In genomic region chr13:52847682-52848432, GRCh38 we compare ENCODE assay signal across 21 cellular contexts. TPM values are rescaled to one million over a fixed set of nuclear protein-coding genes. Genes with fewer than 3 reads are reported as not detected.
DNase-seq lines count a peak whose midpoint lies in the region; TF ChIP-seq lines count a peak whose summit lies in the region.
"Had no signal": no experiment of that assay in that cellular context is flagged by ENCODE, and none has a peak within 500 bp of the region (broad histone marks: within the 10 kb centered on the region; RNA-seq: fewer than 3 reads in every experiment).

No MANE protein-coding gene starts in this region.

- peaks cover 64% of the 10 kb centered on the region for H3K27me3 ChIP-seq in HUES64 (ENCODE audit: insufficient read depth, low read length)
- peaks cover 77% of the 10 kb centered on the region for H3K27me3 ChIP-seq in endodermal cell (ENCODE audit: control insufficient read depth, insufficient read depth, low read length, poor library complexity, severe bottlenecking)
- H3K27me3 ChIP-seq in neural progenitor cell = peaks cover 95% of the 10 kb centered on the region

- H3K9me3 Mint-ChIP-seq in endodermal cell (peaks cover 2% of the 10 kb centered on the region), neural progenitor cell (no peaks in the 10 kb centered on the region)

- H3K4me3 ChIP-seq in HUES64 (ENCODE audit: low read length) (peak overlapping the region; percentile 74), endodermal cell (ENCODE audit: low read length) (peak overlapping the region; percentile 77), neural progenitor cell (peak overlapping the region; percentile 26)
- H3K4me3 ChIP-seq: BLaER1 treated with 17β-estradiol and CSF1 and Interleukin-3, amounts not matched to agents 10 nM and 100 nM; body of pancreas; K562; upper lobe of right lung had no signal

- no peak overlapping the region for H2AFZ ChIP-seq in neural progenitor cell (replicated peaks)

- H3K4me1 ChIP-seq in HUES64 (ENCODE audit: insufficient read depth, low read length) (peaks cover 26% of the 10 kb centered on the region), endodermal cell (ENCODE audit: control insufficient read depth, insufficient read depth, low read length) (peaks cover 4% of the 10 kb centered on the region), neural progenitor cell (peaks cover 24% of the 10 kb centered on the region)

- DNase-seq in DMS 273 (lab: John Stamatoyannopoulos, UW; ENCODE audit: unreplicated experiment) (peak; percentile 51), DMS 273 treated with DMSO at 0.1 percent for 48 hours (lab: John Stamatoyannopoulos, UW) (no peak), endodermal cell (peak; percentile 58), neural progenitor cell (ENCODE audit: low spot score) (peak; percentile 34), NOMO-1 treated with dmso at 0.1 percent for 144 hours (lab: John Stamatoyannopoulos, UW; ENCODE audit: unreplicated experiment) (no peak), RWPE1 (ENCODE audit: low spot score) (no peak)
- DNase-seq in stimulated activated CD4-positive, alpha-beta T cell treated with anti-CD3 and anti-CD28 coated beads, Interleukin-15, amount 100 ng/mL, for 24 hours = no peak
- DNase-seq: activated CD4-positive, alpha-beta T cell treated with anti-CD3 and anti-CD28 coated beads for 4 hours; activated naive CD4-positive, alpha-beta T cell treated with anti-CD3 and anti-CD28 coated beads, Interleukin-2, amount 50 U/mL, for 16 hours; activated T-cell treated with anti-CD3 and anti-CD28 coated beads for 4 hours; SHP77; T-helper 9 cell had no signal

- no peak overlapping the region for H3K27ac Mint-ChIP-seq in endodermal cell
- H3K27ac Mint-ChIP-seq in neural progenitor cell = no peak overlapping the region

- H3K9me3 ChIP-seq in HUES64 (ENCODE audit: insufficient read depth, low read depth, low read length) = no peaks in the 10 kb centered on the region
- no peaks in the 10 kb centered on the region for H3K9me3 ChIP-seq in endodermal cell (ENCODE audit: control insufficient read depth, low read length)
- H3K9me3 ChIP-seq in neural progenitor cell (ENCODE audit: low read depth) = no peaks in the 10 kb centered on the region
- H3K9me3 ChIP-seq: body of pancreas, heart right ventricle, upper lobe of right lung had no signal

- WGBS in HUES64 = 3% methylated on average over 75 of the region's 75 CpGs
- 5 to 8% methylated on average over 42 to 75 of the region's 75 CpGs for WGBS in endodermal cell (ENCODE audit: insufficient coverage in 1 of 2, insufficient read length in 1 of 2), 2 experiments

- peak overlapping the region; percentile 68 for H3K4me2 ChIP-seq in neural progenitor cell
- H3K4me2 ChIP-seq: BLaER1 treated with 17β-estradiol and CSF1 and Interleukin-3, amounts not matched to agents 10 nM and 100 nM had no signal

- H4K20me1 ChIP-seq in neural progenitor cell (ENCODE audit: low read depth) = peaks cover 62% of the 10 kb centered on the region
- H4K20me1 ChIP-seq: BLaER1 treated with 17β-estradiol and CSF1 and Interleukin-3, amounts not matched to agents 10 nM and 100 nM had no signal

- CTCF ChIA-PET in RWPE1 (lab: Yijun Ruan, JAX) = interaction anchor here (0.6 to 2.4 kb wide), 6 partner anchors 83 to 354 kb away, joined by 3 to 15 read pairs (median 6); no protein-coding TSS in a partner anchor

- peak overlapping the region; percentile 38 for H3K4me3 Mint-ChIP-seq in endodermal cell
- peak overlapping the region; percentile 92 for H3K4me3 Mint-ChIP-seq in neural progenitor cell

- peaks cover 29% of the 10 kb centered on the region for H3K4me1 Mint-ChIP-seq in endodermal cell
- peaks cover 55% of the 10 kb centered on the region for H3K4me1 Mint-ChIP-seq in neural progenitor cell

- TF ChIP-seq CTCF in endodermal cell (conservative IDR thresholded peaks at IDR 0.05) = no peak
- TF ChIP-seq CTCF in neural progenitor cell (IDR thresholded peaks at IDR 0.05) = no peak
- no peak for TF ChIP-seq CTCF in RWPE1 (conservative IDR thresholded peaks at IDR 0.05; ENCODE audit: low read depth)

- H3K27me3 Mint-ChIP-seq in endodermal cell (ENCODE audit: insufficient read depth) (peaks cover 72% of the 10 kb centered on the region), neural progenitor cell (ENCODE audit: insufficient read depth, low read depth) (peaks cover 43% of the 10 kb centered on the region)

- POLR2A ChIA-PET in RWPE1 (lab: Yijun Ruan, JAX; ENCODE audit: low non-redundant PET) = no interaction called here

- H3K27ac ChIP-seq in HUES64 (ENCODE audit: low read depth, low read length) (no peak overlapping the region), endodermal cell (ENCODE audit: low read depth, low read length) (no peak overlapping the region), neural progenitor cell (no peak overlapping the region), RWPE1 (no peak overlapping the region)
- H3K27ac ChIP-seq: 22Rv1; BLaER1 treated with 17β-estradiol and CSF1 and Interleukin-3, amounts not matched to agents 10 nM and 100 nM; body of pancreas; heart right ventricle; parathyroid adenoma; upper lobe of right lung had no signal

- no peaks in the 10 kb centered on the region for H3K36me3 Mint-ChIP-seq in endodermal cell (ENCODE audit: low read depth)
- H3K36me3 Mint-ChIP-seq in neural progenitor cell = peaks cover 7% of the 10 kb centered on the region

- no peaks in the 10 kb centered on the region for H3K79me2 ChIP-seq in neural progenitor cell (ENCODE audit: low read depth)
- H3K79me2 ChIP-seq: parathyroid adenoma had no signal

- H3K36me3 ChIP-seq in HUES64 (ENCODE audit: insufficient read depth, low read length) (no peaks in the 10 kb centered on the region), endodermal cell (ENCODE audit: control insufficient read depth, insufficient read depth, low read length) (no peaks in the 10 kb centered on the region), neural progenitor cell (no peaks in the 10 kb centered on the region)
- H3K36me3 ChIP-seq: BLaER1 treated with 17β-estradiol and CSF1 and Interleukin-3, amounts not matched to agents 10 nM and 100 nM; heart right ventricle; upper lobe of right lung had no signal

- H3K9ac ChIP-seq in HUES64 (ENCODE audit: low read depth, low read length) = no peak overlapping the region
- no peak overlapping the region for H3K9ac ChIP-seq in endodermal cell (ENCODE audit: extremely low read depth, low read length, poor library complexity, severe bottlenecking)
- no peak overlapping the region for H3K9ac ChIP-seq in neural progenitor cell
- H3K9ac ChIP-seq: BLaER1 treated with 17β-estradiol and CSF1 and Interleukin-3, amounts not matched to agents 10 nM and 100 nM; parathyroid adenoma had no signal

- H3F3A ChIP-seq in neural progenitor cell (ENCODE audit: low read depth) = peaks cover 42% of the 10 kb centered on the region

RNA-seq across cellular contexts. Expression of gene PCDH8, which starts 0.6 kb away (rescaled TPM):
- 4.3 TPM for polyA plus RNA-seq in HUES64 (2013, experiment 1 of 2)
- polyA plus RNA-seq in HUES64 (2013, experiment 2 of 2) = 6.9 TPM
- 10 to 100 TPM in 1 of 2 donors, 1 to 10 TPM in 1; 1.8 to 10.6 TPM for total RNA-seq in endodermal cell
- 67.5 TPM for polyA plus RNA-seq in endodermal cell (2013, experiment 1 of 2)
- polyA plus RNA-seq in endodermal cell (2013, experiment 2 of 2) = 52.8 TPM
- 0.52 and 1.1 TPM in 2 replicates for total RNA-seq in neural progenitor cell (ENCODE audit: low replicate concordance)
- total RNA-seq: body of pancreas, fibroblast of lung, heart right ventricle, K562, upper lobe of right lung had no signal
- polyA plus RNA-seq: fibroblast of lung, heart right ventricle, K562 had no signal

Comparison
In these comparisons a context has a peak if more than half of its experiments do, and no peak if none do; other contexts are left out.
1. DNase-seq: peak in DMS 273 (single experiment), endodermal cell (single experiment) and neural progenitor cell (single experiment); none in DMS 273 treated with DMSO at 0.1 percent for 48 hours (single experiment), NOMO-1 treated with dmso at 0.1 percent for 144 hours (single experiment), stimulated activated CD4-positive, alpha-beta T cell treated with anti-CD3 and anti-CD28 coated beads, Interleukin-15, amount 100 ng/mL, for 24 hours (single experiment) and RWPE1 (single experiment).
2. H3K4me3 ChIP-seq: peak in every context shown above with its lines; median percentile 77 in endodermal cell; 74 in HUES64; 26 in neural progenitor cell.